Comparison of ENCODE assay signal across 14 cellular contexts in the genomic region with DNA sequence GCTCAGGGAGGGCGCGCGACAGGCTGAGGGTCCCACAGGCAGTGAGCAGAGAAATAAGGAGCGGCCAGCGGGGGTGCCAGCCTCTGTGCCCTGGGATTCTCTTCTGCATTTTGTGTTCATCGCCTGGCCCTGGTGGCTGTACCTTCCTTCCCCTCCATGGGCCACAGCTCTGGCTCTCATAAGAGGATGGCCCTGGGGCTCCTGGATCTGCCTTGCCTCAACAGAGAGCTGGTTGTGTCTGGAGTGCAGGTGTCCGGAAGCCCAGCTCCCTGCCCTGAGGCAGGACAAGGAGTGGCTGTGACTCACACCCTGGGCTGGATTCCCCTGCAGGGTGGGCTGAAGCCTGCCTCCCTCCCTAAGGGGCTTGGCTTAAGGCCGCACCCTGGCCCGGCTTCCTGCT. TPM values are rescaled to one million over a fixed set of nuclear protein-coding genes. Genes with fewer than 3 reads are reported as not detected.
A peak's percentile ranks its signal among the peaks of the same experiment; 100 is the strongest.
DNase-seq lines count a peak whose midpoint lies in the region; ATAC-seq and TF ChIP-seq lines count a peak whose summit lies in the region.
"Had no signal": no experiment of that assay in that cellular context is flagged by ENCODE, and none has a peak within 500 bp of the region (broad histone marks: within the 10 kb centered on the region; RNA-seq: fewer than 3 reads in every experiment).

No MANE protein-coding gene starts in this region.

- ATAC-seq in right lobe of liver: no peak

- H3K4me1 ChIP-seq in ovary (ENCODE audit: insufficient read depth): no peaks in the 10 kb centered on the region
- no peaks in the 10 kb centered on the region for H3K4me1 ChIP-seq in right lobe of liver

- 81 to 90% (median 85%) methylated on average over 9 of the region's 9 CpGs for WGBS in ovary, 3 donors
- WGBS in right lobe of liver (ENCODE audit: insufficient coverage, low coverage, low lambda C conversion rate, missing lambda C conversion rate): 40% methylated on average over 1 of the region's 9 CpGs

- H3K4me1 Mint-ChIP-seq in Calu3 (ENCODE audit: low read depth, unreplicated experiment): peaks cover 30% of the 10 kb centered on the region

- peak overlapping the region; percentile 56 for H3K4me3 Mint-ChIP-seq in Calu3 (ENCODE audit: low read depth, unreplicated experiment)
- H3K4me3 Mint-ChIP-seq: activated CD4-positive, alpha-beta memory T cell treated with anti-CD3 and anti-CD28 coated beads for 36 hours had no signal

- BruUV-seq in Calu3 (replicated peaks; lab: Mats Ljungman, UMichigan): no TSS peak

- no peak for TF ChIP-seq CTCF in Calu3 (IDR thresholded peaks at IDR 0.05; ENCODE audit: unreplicated experiment)
- TF ChIP-seq CTCF in ovary (IDR thresholded peaks at IDR 0.05): no peak
- TF ChIP-seq CTCF in right lobe of liver (IDR thresholded peaks at IDR 0.05): no peak

- no peak for TF ChIP-seq EP300 in ovary (IDR thresholded peaks at IDR 0.05)

- peak overlapping the region; percentile 86 for H3K27ac Mint-ChIP-seq in Calu3 (ENCODE audit: unreplicated experiment)
- H3K27ac Mint-ChIP-seq: activated CD4-positive, alpha-beta memory T cell treated with anti-CD3 and anti-CD28 coated beads for 36 hours; progenitor cell of endocrine pancreas had no signal

- H3K9me3 Mint-ChIP-seq in Calu3 (ENCODE audit: low read depth, unreplicated experiment): peaks cover 5% of the 10 kb centered on the region
- H3K9me3 Mint-ChIP-seq: activated CD4-positive, alpha-beta memory T cell treated with anti-CD3 and anti-CD28 coated beads for 36 hours had no signal

- intact Hi-C loops in Calu3 (cut with micrococcal nuclease; ENCODE audit: unreplicated experiment) (no loop called here), ovary (cut with DNase I) (no loop called here), right lobe of liver (cut with DNase I) (no loop called here)

- H3K36me3 Mint-ChIP-seq in Calu3 (ENCODE audit: insufficient read depth, unreplicated experiment): no peaks in the 10 kb centered on the region
- H3K36me3 Mint-ChIP-seq: activated CD4-positive, alpha-beta memory T cell treated with anti-CD3 and anti-CD28 coated beads for 36 hours had no signal

- H3K27me3 Mint-ChIP-seq in Calu3 (ENCODE audit: unreplicated experiment): no peaks in the 10 kb centered on the region

- no peak overlapping the region for H3K4me3 ChIP-seq in ovary
- no peak overlapping the region for H3K4me3 ChIP-seq in right lobe of liver

- no peaks in the 10 kb centered on the region for H3K27me3 ChIP-seq in ovary
- H3K27me3 ChIP-seq in right lobe of liver: no peaks in the 10 kb centered on the region

- no peaks in the 10 kb centered on the region for H3K36me3 ChIP-seq in ovary
- no peaks in the 10 kb centered on the region for H3K36me3 ChIP-seq in right lobe of liver
- H3K36me3 ChIP-seq: brain microvascular endothelial cell had no signal

- no peak for TF ChIP-seq POLR2A in ovary (IDR thresholded peaks at IDR 0.05)
- no peak for TF ChIP-seq POLR2A in right lobe of liver (IDR thresholded peaks at IDR 0.05)

- H3K27ac ChIP-seq in ovary (no peak overlapping the region), right lobe of liver (no peak overlapping the region)
- H3K27ac ChIP-seq: brain microvascular endothelial cell had no signal

- DNase-seq in Calu3 (peak; percentile 95), LoVo (ENCODE audit: low spot score) (peak; percentile 93), ecto neural progenitor cell (ENCODE audit: low spot score) (peak; percentile 66), mucosa of gallbladder (ENCODE audit: low spot score) (peak; percentile 26), ovary (no peak), GM03348 (ENCODE audit: low spot score) (no peak), right lobe of liver (no peak), amygdala (lab: John Stamatoyannopoulos, UW) (no peak)
- DNase-seq: activated CD4-positive, alpha-beta memory T cell treated with anti-CD3 and anti-CD28 coated beads for 36 hours; brain microvascular endothelial cell; DMS153; NCI-H2081; NCI-H748 treated with DMSO at 0.1 percent for 48 hours had no signal

- H3K9me3 ChIP-seq in ovary: no peaks in the 10 kb centered on the region
- H3K9me3 ChIP-seq in right lobe of liver: no peaks in the 10 kb centered on the region

- CTCF ChIA-PET in Calu3 (lab: Charles Lee): interaction anchor here (0.6 to 1.3 kb wide), 8 partner anchors 10 to 811 kb away, joined by 3 to 7 read pairs (median 4); no protein-coding TSS in a partner anchor

RNA-seq across cellular contexts. Expression of a gene that starts 24.3 kb away (rescaled TPM):
- total RNA-seq in Calu3 (2022) (112 and 120 TPM in 2 replicates), mucosa of gallbladder (74.8 TPM), ovary (100 to 1,000 TPM; 128 to 423 (median 362) TPM), right lobe of liver (10 to 100 TPM in 5 of 6 experiments, 1 to 10 TPM in 1; 6.1 to 92.0 (median 48.3) TPM)
- polyA plus RNA-seq in ovary: 100 to 1,000 TPM; 170 to 406 TPM

Comparison
In these comparisons a context has a peak if more than half of its experiments do, and no peak if none do; other contexts are left out.
1. DNase-seq: peak in Calu3 (single experiment), LoVo (single experiment), ecto neural progenitor cell (single experiment) and mucosa of gallbladder (single experiment); none in ovary (0 of 5), GM03348 (single experiment), right lobe of liver (0 of 3) and amygdala (0 of 56).